16 cellular contexts compared by ENCODE assay signal in the genomic region with DNA sequence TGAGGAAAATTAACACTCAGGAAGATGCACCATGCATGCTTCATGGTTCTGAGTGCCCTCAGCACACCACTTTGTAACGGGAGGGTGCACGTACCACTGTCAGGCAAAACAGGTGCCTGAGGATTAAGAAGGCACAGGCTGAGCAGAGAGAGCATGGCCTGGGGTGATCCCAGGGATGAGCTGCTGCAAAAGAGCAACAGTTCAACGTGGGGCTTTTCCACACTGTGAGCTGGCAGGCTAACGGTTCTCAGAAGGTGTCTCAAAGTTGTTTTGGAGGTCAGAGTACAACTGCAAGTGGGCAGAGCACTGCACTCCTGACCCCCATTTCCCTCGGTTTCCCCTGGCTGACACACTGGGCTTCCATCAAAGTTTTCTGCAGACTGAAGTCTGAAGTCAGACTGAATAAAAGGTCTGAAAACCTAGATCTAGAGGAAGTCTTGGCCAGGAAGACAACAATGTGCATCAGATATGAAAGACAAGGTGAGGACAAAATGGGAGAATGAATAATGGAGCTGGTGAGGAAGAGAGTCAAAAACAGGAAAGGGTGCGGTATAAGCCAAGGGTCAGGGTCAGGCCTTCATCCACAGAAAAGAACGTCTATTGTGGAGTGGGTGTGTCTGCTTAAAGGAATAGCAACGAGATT. TPM values are rescaled to one million over a fixed set of nuclear protein-coding genes. Genes with fewer than 3 reads are reported as not detected.
A peak's percentile ranks its signal among the peaks of the same experiment; 100 is the strongest.
DNase-seq lines count a peak whose midpoint lies in the region; ATAC-seq and TF ChIP-seq lines count a peak whose summit lies in the region.
"Had no signal": no experiment of that assay in that cellular context is flagged by ENCODE, and none has a peak within 500 bp of the region (broad histone marks: within the 10 kb centered on the region; RNA-seq: fewer than 3 reads in every experiment).

No MANE protein-coding gene starts in this region.

- H3K27ac Mint-ChIP-seq in natural killer cell treated with Interleukin-12 subunit alpha and Interleukin-12 subunit beta and Interleukin-15 and Interleukin-18, amount 100 ng/mL, for 72 hours: no peak overlapping the region

- ATAC-seq in left lung: peak; percentile 44
- peak; percentile 74 to 87 for ATAC-seq in gastrocnemius medialis
- ATAC-seq in natural killer cell treated with Interleukin-12 subunit alpha and Interleukin-12 subunit beta and Interleukin-15 and Interleukin-18, amount 100 ng/mL, for 72 hours: no peak
- ATAC-seq: K562 had no signal

- POLR2A ChIA-PET in HEK293 (lab: Yijun Ruan, JAX): no interaction called here

- TF ChIP-seq POLR2A in gastrocnemius medialis (IDR thresholded peaks at IDR 0.05): no peak

- H3K36me3 ChIP-seq in HEK293 (ENCODE audit: control insufficient read depth in 2 of 2, insufficient read depth in 1 of 2, low read length in 2 of 2): no peaks in the 10 kb centered on the region
- no peaks in the 10 kb centered on the region for H3K36me3 ChIP-seq in WERI-Rb-1
- no peaks in the 10 kb centered on the region for H3K36me3 ChIP-seq in left lung
- H3K36me3 ChIP-seq in gastrocnemius medialis: no peaks in the 10 kb centered on the region
- no peaks in the 10 kb centered on the region for H3K36me3 ChIP-seq in Karpas-422 (ENCODE audit: insufficient read depth, low read length)
- H3K36me3 ChIP-seq in osteoblast (ENCODE audit: insufficient read depth, low read length): no peaks in the 10 kb centered on the region

- intact Hi-C loops in left lung (cut with DNase I): no loop called here
- intact Hi-C loops in gastrocnemius medialis (cut with DNase I; ENCODE audit: low total_unique reads): no loop called here

- H3K4me2 ChIP-seq in Karpas-422 (ENCODE audit: low read depth, low read length, poor library complexity, severe bottlenecking) (no peak overlapping the region), osteoblast (ENCODE audit: insufficient read depth, low read length) (no peak overlapping the region)

- CTCF ChIA-PET in HEK293 (lab: Yijun Ruan, JAX): interaction anchor here (0.6 kb wide), 1 partner anchor 663 kb away, joined by 3 read pairs; no protein-coding TSS in a partner anchor

- no peak overlapping the region for H3K27ac ChIP-seq in HEK293 (ENCODE audit: extremely low read depth, low read depth, low read length)
- H3K27ac ChIP-seq in WERI-Rb-1: no peak overlapping the region
- peak overlapping the region in 1 of 2 donors; percentile 65 for H3K27ac ChIP-seq in left lung
- H3K27ac ChIP-seq in gastrocnemius medialis: peak overlapping the region; percentile 72 to 85 (median 80)
- H3K27ac ChIP-seq in Karpas-422 (ENCODE audit: low read length): no peak overlapping the region
- H3K27ac ChIP-seq in osteoblast (ENCODE audit: low read depth, low read length): no peak overlapping the region
- H3K27ac ChIP-seq: epithelial cell of prostate, RWPE1 had no signal

- no peaks in the 10 kb centered on the region for H3K9me2 ChIP-seq in Karpas-422 (replicated peaks; ENCODE audit: insufficient read depth, low read length)

- TF ChIP-seq CTCF in HEK293 (tag by site-specific recombination; IDR thresholded peaks at IDR 0.05) (no peak), WERI-Rb-1 (IDR thresholded peaks at IDR 0.05; ENCODE audit: low read depth, low read length) (no peak), left lung (IDR thresholded peaks at IDR 0.05) (no peak), gastrocnemius medialis (IDR thresholded peaks at IDR 0.05 in 4 of 5, conservative IDR thresholded peaks at IDR 0.05 in 1 of 5) (no peak), osteoblast (IDR thresholded peaks at IDR 0.05; ENCODE audit: extremely low read depth, low read depth, low read length) (no peak)

- no peak overlapping the region for H3K4me3 Mint-ChIP-seq in natural killer cell treated with Interleukin-12 subunit alpha and Interleukin-12 subunit beta and Interleukin-15 and Interleukin-18, amount 100 ng/mL, for 72 hours

- in situ Hi-C loops in gastrocnemius medialis (cut with MboI; ENCODE audit: low sequenced_read_pairs in 4 of 4): no loop called here

- no peaks in the 10 kb centered on the region for H4K20me1 ChIP-seq in Karpas-422 (ENCODE audit: insufficient read depth, low read depth, low read length)
- no peaks in the 10 kb centered on the region for H4K20me1 ChIP-seq in osteoblast (ENCODE audit: insufficient read depth, low read length)

- H3K9me3 Mint-ChIP-seq in natural killer cell treated with Interleukin-12 subunit alpha and Interleukin-12 subunit beta and Interleukin-15 and Interleukin-18, amount 100 ng/mL, for 72 hours: no peaks in the 10 kb centered on the region

- no peak overlapping the region for H2AFZ ChIP-seq in Karpas-422 (ENCODE audit: low read length)
- H2AFZ ChIP-seq in osteoblast (ENCODE audit: low read length): no peak overlapping the region

- H3K27me3 Mint-ChIP-seq in natural killer cell treated with Interleukin-12 subunit alpha and Interleukin-12 subunit beta and Interleukin-15 and Interleukin-18, amount 100 ng/mL, for 72 hours: no peaks in the 10 kb centered on the region

- no peaks in the 10 kb centered on the region for H3K79me2 ChIP-seq in Karpas-422 (ENCODE audit: low read length)
- peaks cover 1% of the 10 kb centered on the region for H3K79me2 ChIP-seq in osteoblast (ENCODE audit: insufficient read depth, low read length)

- H3K27me3 ChIP-seq in WERI-Rb-1 (ENCODE audit: insufficient read depth, low read depth, severe bottlenecking) (no peaks in the 10 kb centered on the region), left lung (no peaks in the 10 kb centered on the region), gastrocnemius medialis (no peaks in the 10 kb centered on the region), Karpas-422 (ENCODE audit: low read length) (no peaks in the 10 kb centered on the region), osteoblast (ENCODE audit: insufficient read depth, low read length) (no peaks in the 10 kb centered on the region)

- H3K9me3 ChIP-seq in HEK293 (ENCODE audit: control insufficient read depth, insufficient read depth, low read depth, low read length): no peaks in the 10 kb centered on the region
- no peaks in the 10 kb centered on the region for H3K9me3 ChIP-seq in WERI-Rb-1 (ENCODE audit: severe bottlenecking)
- H3K9me3 ChIP-seq in left lung: no peaks in the 10 kb centered on the region
- H3K9me3 ChIP-seq in gastrocnemius medialis: no peaks in the 10 kb centered on the region
- no peaks in the 10 kb centered on the region for H3K9me3 ChIP-seq in Karpas-422 (ENCODE audit: low read length)
- no peaks in the 10 kb centered on the region for H3K9me3 ChIP-seq in osteoblast (ENCODE audit: low read depth, low read length)

- no peaks in the 10 kb centered on the region for H3K36me3 Mint-ChIP-seq in natural killer cell treated with Interleukin-12 subunit alpha and Interleukin-12 subunit beta and Interleukin-15 and Interleukin-18, amount 100 ng/mL, for 72 hours

- H3K4me3 ChIP-seq in HEK293 (ENCODE audit: low read depth, low read length): no peak overlapping the region
- no peak overlapping the region for H3K4me3 ChIP-seq in WERI-Rb-1 (ENCODE audit: low read depth, low read length)
- H3K4me3 ChIP-seq in left lung: no peak overlapping the region
- H3K4me3 ChIP-seq in gastrocnemius medialis: peak overlapping the region in 1 of 4 donors; percentile 30
- H3K4me3 ChIP-seq in Karpas-422 (ENCODE audit: low read length): no peak overlapping the region
- H3K4me3 ChIP-seq in osteoblast (ENCODE audit: insufficient read depth, low read length): no peak overlapping the region
- H3K4me3 ChIP-seq: K562 had no signal

- H3K4me1 Mint-ChIP-seq in natural killer cell treated with Interleukin-12 subunit alpha and Interleukin-12 subunit beta and Interleukin-15 and Interleukin-18, amount 100 ng/mL, for 72 hours (ENCODE audit: low read depth in 2 of 2): peaks cover 0 to under 1% of the 10 kb centered on the region in 2 donors

- H3K4me1 ChIP-seq in HEK293 (ENCODE audit: control insufficient read depth, insufficient read depth, low read length) (no peaks in the 10 kb centered on the region), left lung (peaks cover 0 to 41% of the 10 kb centered on the region in 2 donors), gastrocnemius medialis (peaks cover 35 to 47% of the 10 kb centered on the region in 2 donors), Karpas-422 (ENCODE audit: low read length) (no peaks in the 10 kb centered on the region), osteoblast (ENCODE audit: insufficient read depth, low read length) (peaks cover 29% of the 10 kb centered on the region)

- no peak overlapping the region for H3K9ac ChIP-seq in Karpas-422 (ENCODE audit: low read length)

- DNase-seq in WERI-Rb-1: peak; percentile 72
- DNase-seq in left lung: no peak
- DNase-seq in gastrocnemius medialis: peak; percentile 63 to 82
- no peak for DNase-seq in natural killer cell treated with Interleukin-12 subunit alpha and Interleukin-12 subunit beta and Interleukin-15 and Interleukin-18, amount 100 ng/mL, for 72 hours (ENCODE audit: low spot score)
- DNase-seq in Karpas-422: no peak
- no peak for DNase-seq in osteoblast (ENCODE audit: insufficient read length, low spot score, missing footprints)
- no peak for DNase-seq in NCI-H446 (lab: John Stamatoyannopoulos, UW)
- DNase-seq: activated gamma-delta T cell treated with Interleukin-2 at 50 U/mL for 16 hours; NCI-H1048; NCI-H2107; NK-92 treated with Interleukin-12 subunit alpha and Interleukin-12 subunit beta, amount 100 ng/mL, for 24 hours; T-helper 1 cell had no signal

TF ChIP-seq in HEK293, 187 proteins besides CTCF, POLR2A, EP300 and RAD21 (continues in another document):
- TF ChIP-seq, protein P1, sequence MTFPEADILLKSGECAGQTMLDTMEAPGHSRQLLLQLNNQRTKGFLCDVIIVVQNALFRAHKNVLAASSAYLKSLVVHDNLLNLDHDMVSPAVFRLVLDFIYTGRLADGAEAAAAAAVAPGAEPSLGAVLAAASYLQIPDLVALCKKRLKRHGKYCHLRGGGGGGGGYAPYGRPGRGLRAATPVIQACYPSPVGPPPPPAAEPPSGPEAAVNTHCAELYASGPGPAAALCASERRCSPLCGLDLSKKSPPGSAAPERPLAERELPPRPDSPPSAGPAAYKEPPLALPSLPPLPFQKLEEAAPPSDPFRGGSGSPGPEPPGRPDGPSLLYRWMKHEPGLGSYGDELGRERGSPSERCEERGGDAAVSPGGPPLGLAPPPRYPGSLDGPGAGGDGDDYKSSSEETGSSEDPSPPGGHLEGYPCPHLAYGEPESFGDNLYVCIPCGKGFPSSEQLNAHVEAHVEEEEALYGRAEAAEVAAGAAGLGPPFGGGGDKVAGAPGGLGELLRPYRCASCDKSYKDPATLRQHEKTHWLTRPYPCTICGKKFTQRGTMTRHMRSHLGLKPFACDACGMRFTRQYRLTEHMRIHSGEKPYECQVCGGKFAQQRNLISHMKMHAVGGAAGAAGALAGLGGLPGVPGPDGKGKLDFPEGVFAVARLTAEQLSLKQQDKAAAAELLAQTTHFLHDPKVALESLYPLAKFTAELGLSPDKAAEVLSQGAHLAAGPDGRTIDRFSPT (tag by site-specific recombination; IDR thresholded peaks at IDR 0.05): no peak
- no peak for TF ChIP-seq SCRT2 (tag by site-specific recombination; IDR thresholded peaks at IDR 0.05)

RNA-seq across cellular contexts. Expression of gene ZNF438, which starts 20.5 kb away (rescaled TPM):
- total RNA-seq in left lung (10 to 100 TPM in 1 of 2 donors, 1 to 10 TPM in 1; 9.6 to 20.1 TPM), gastrocnemius medialis (10 to 100 TPM; 14.4 to 37.0 (median 26.5) TPM), osteoblast (4.3 and 5.0 TPM in 2 replicates)
- total RNA-seq in natural killer cell treated with Interleukin-12 subunit alpha and Interleukin-12 subunit beta and Interleukin-15 and Interleukin-18, amount 100 ng/mL, for 72 hours: 1 to 10 TPM; 1.9 TPM
- total RNA-seq in Karpas-422 (2014; rRNA removed; shearing (Covaris generic); ENCODE audit: low replicate concordance): 0.26 and 3.1 TPM in 2 replicates

Comparison
In these comparisons a context has a peak if more than half of its experiments do, and no peak if none do; other contexts are left out.
1. H3K27ac ChIP-seq: peak in gastrocnemius medialis (4 of 4); none in HEK293 (single experiment), WERI-Rb-1 (single experiment), Karpas-422 (single experiment) and osteoblast (single experiment).
2. DNase-seq: peak in WERI-Rb-1 (single experiment) and gastrocnemius medialis (2 of 2); none in left lung (0 of 2), natural killer cell treated with Interleukin-12 subunit alpha and Interleukin-12 subunit beta and Interleukin-15 and Interleukin-18, amount 100 ng/mL, for 72 hours (single experiment), Karpas-422 (single experiment), osteoblast (single experiment) and NCI-H446 (0 of 2).
3. ATAC-seq: peak in left lung (single experiment) and gastrocnemius medialis (2 of 2); none in natural killer cell treated with Interleukin-12 subunit alpha and Interleukin-12 subunit beta and Interleukin-15 and Interleukin-18, amount 100 ng/mL, for 72 hours (0 of 2).